Comparison of ENCODE assay signal across 8 cellular contexts in the genomic region with DNA sequence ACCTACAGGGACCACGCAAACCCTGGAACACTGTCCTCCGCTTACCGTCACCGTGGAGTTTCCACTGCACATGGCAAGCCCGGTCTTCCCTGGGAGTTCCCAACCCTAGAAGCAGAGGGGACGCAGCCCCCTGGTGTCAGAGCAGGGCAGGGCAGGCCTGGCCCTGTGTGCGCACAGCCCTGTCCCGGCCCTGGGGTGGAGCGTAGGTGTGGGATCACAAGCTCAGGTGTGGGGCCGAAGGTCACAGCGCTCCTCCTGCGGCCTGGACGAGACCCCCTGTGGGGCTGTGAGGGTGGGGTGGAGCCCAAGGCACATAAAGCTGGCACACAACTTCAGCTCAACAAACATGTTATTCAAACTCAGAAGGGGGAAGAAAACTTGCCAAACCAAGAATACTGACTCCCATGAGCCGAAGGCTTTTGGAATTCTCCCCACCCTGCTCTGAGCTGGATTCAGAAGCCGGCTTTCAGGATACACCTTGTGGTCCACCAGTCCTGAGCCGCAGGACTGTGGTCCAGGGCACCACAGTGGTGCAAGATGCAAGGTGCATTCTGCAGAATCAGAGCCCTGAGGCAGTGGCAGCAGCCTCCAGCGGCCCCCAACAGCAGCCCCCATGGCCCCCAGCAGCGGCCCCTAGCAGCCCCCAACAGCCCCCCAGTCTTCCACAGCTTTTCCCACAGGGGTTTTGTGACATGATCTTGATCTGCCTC. TPM values are rescaled to one million over a fixed set of nuclear protein-coding genes. Genes with fewer than 3 reads are reported as not detected.
DNase-seq lines count a peak whose midpoint lies in the region; ATAC-seq and TF ChIP-seq lines count a peak whose summit lies in the region.

No MANE protein-coding gene starts in this region.

- no peaks in the 10 kb centered on the region for H3K9me3 ChIP-seq in MM.1S (replicated peaks; ENCODE audit: insufficient read depth, low read length)

- peaks cover 10% of the 10 kb centered on the region for H3K36me3 Mint-ChIP-seq in activated CD4-positive, alpha-beta T cell treated with anti-CD3 and anti-CD28 coated beads, Interleukin-2, amount 10 ng/mL, durations not matched to agents 7 days and 5 days (ENCODE audit: low read depth)
- peaks cover 6% of the 10 kb centered on the region for H3K36me3 Mint-ChIP-seq in neural crest cell (ENCODE audit: low read depth)

- ATAC-seq in GM21576 (IDR thresholded peaks at IDR 0.05; ENCODE audit: unreplicated experiment) (peak; percentile 72), GM19452 (IDR thresholded peaks at IDR 0.05; ENCODE audit: unreplicated experiment) (no peak)

- no peak overlapping the region for H2AFZ ChIP-seq in MM.1S (ENCODE audit: low read length)

- H4K20me1 ChIP-seq in MM.1S (ENCODE audit: insufficient read depth, low read length) = no peaks in the 10 kb centered on the region

- TF ChIP-seq CTCF in MM.1S (IDR thresholded peaks at IDR 0.05; ENCODE audit: low read length) (peak; percentile 52), epithelial cell of esophagus (IDR thresholded peaks at IDR 0.05; ENCODE audit: insufficient read depth, low read depth, low read length, missing control alignments) (peak; percentile 47), neural crest cell (conservative IDR thresholded peaks at IDR 0.05) (peak; percentile 80)

- peaks cover 22% of the 10 kb centered on the region for H3K27me3 ChIP-seq in MM.1S (replicated peaks; ENCODE audit: insufficient read depth, low read length)

- peak; percentile 76 for DNase-seq in ELF-1 (ENCODE audit: low read depth, low spot score)
- DNase-seq in MM.1S = peak; percentile 25
- DNase-seq in activated CD4-positive, alpha-beta T cell treated with anti-CD3 and anti-CD28 coated beads, Interleukin-2, amount 10 ng/mL, durations not matched to agents 7 days and 5 days = peak; percentile 50
- peak; percentile 26 for DNase-seq in epithelial cell of esophagus (ENCODE audit: low read depth)
- DNase-seq in neural crest cell (ENCODE audit: low read depth, low spot score) = peak; percentile 69
- DNase-seq in DMS79 treated with DMSO at 0.1 percent for 48 hours (lab: John Stamatoyannopoulos, UW) = no peak

- H3K4me1 Mint-ChIP-seq in activated CD4-positive, alpha-beta T cell treated with anti-CD3 and anti-CD28 coated beads, Interleukin-2, amount 10 ng/mL, durations not matched to agents 7 days and 5 days = peaks cover 10% of the 10 kb centered on the region
- H3K4me1 Mint-ChIP-seq in neural crest cell = no peaks in the 10 kb centered on the region

- POLR2A ChIA-PET in activated CD4-positive, alpha-beta T cell treated with anti-CD3 and anti-CD28 coated beads, Interleukin-2, amount 10 ng/mL, durations not matched to agents 7 days and 5 days (lab: Charles Lee) = no interaction called here

- no peak overlapping the region for H3K4me2 ChIP-seq in MM.1S (ENCODE audit: low read depth, low read length)

- no peaks in the 10 kb centered on the region for H3F3A ChIP-seq in MM.1S (ENCODE audit: insufficient read depth, low read length)

- H3K79me2 ChIP-seq in MM.1S (ENCODE audit: low read length) = no peaks in the 10 kb centered on the region

- H3K36me3 ChIP-seq in MM.1S (replicated peaks; ENCODE audit: insufficient read depth, low read length) = no peaks in the 10 kb centered on the region

- no peaks in the 10 kb centered on the region for H3K9me3 Mint-ChIP-seq in activated CD4-positive, alpha-beta T cell treated with anti-CD3 and anti-CD28 coated beads, Interleukin-2, amount 10 ng/mL, durations not matched to agents 7 days and 5 days
- peaks cover 6% of the 10 kb centered on the region for H3K9me3 Mint-ChIP-seq in neural crest cell

- CTCF ChIA-PET in activated CD4-positive, alpha-beta T cell treated with anti-CD3 and anti-CD28 coated beads, Interleukin-2, amount 10 ng/mL, durations not matched to agents 7 days and 5 days (lab: Charles Lee) = interaction anchor here (0.6 to 2.8 kb wide), 8 partner anchors 8 to 119 kb away, joined by 3 to 8 read pairs (median 4); a partner anchor contains a TSS

- H3K4me3 ChIP-seq in MM.1S (ENCODE audit: low read length) (no peak overlapping the region), epithelial cell of esophagus (ENCODE audit: low read length) (no peak overlapping the region)

- H3K9ac ChIP-seq in MM.1S (ENCODE audit: low read length) = no peak overlapping the region

- H3K4me3 Mint-ChIP-seq in activated CD4-positive, alpha-beta T cell treated with anti-CD3 and anti-CD28 coated beads, Interleukin-2, amount 10 ng/mL, durations not matched to agents 7 days and 5 days = no peak overlapping the region
- H3K4me3 Mint-ChIP-seq in neural crest cell = no peak overlapping the region

- no peaks in the 10 kb centered on the region for H3K27me3 Mint-ChIP-seq in activated CD4-positive, alpha-beta T cell treated with anti-CD3 and anti-CD28 coated beads, Interleukin-2, amount 10 ng/mL, durations not matched to agents 7 days and 5 days
- H3K27me3 Mint-ChIP-seq in neural crest cell (ENCODE audit: low read depth) = peaks cover 2% of the 10 kb centered on the region

- H3K27ac ChIP-seq in MM.1S (ENCODE audit: low read length) = no peak overlapping the region

- no peaks in the 10 kb centered on the region for H3K9me2 ChIP-seq in MM.1S (replicated peaks; ENCODE audit: insufficient read depth, low read length)

- H3K27ac Mint-ChIP-seq in activated CD4-positive, alpha-beta T cell treated with anti-CD3 and anti-CD28 coated beads, Interleukin-2, amount 10 ng/mL, durations not matched to agents 7 days and 5 days = no peak overlapping the region
- no peak overlapping the region for H3K27ac Mint-ChIP-seq in neural crest cell (ENCODE audit: unreplicated experiment)

- no peaks in the 10 kb centered on the region for H3K4me1 ChIP-seq in MM.1S (ENCODE audit: low read length)

RNA-seq across cellular contexts. Expression of a gene that starts 11.8 kb away (rescaled TPM):
- total RNA-seq in activated CD4-positive, alpha-beta T cell treated with anti-CD3 and anti-CD28 coated beads, Interleukin-2, amount 10 ng/mL, durations not matched to agents 7 days and 5 days = 10 to 100 TPM; 65.5 to 79.0 TPM
- 56.0 and 61.3 TPM in 2 replicates for total RNA-seq in neural crest cell
